ENCODE assay signal across 8 cellular contexts in genomic region chr17:137166-137807, GRCh38. TPM values are rescaled to one million over a fixed set of nuclear protein-coding genes. Genes with fewer than 3 reads are reported as not detected.
"Had no signal": no experiment of that assay in that cellular context is flagged by ENCODE, and none has a peak within 500 bp of the region (broad histone marks: within the 10 kb centered on the region; RNA-seq: fewer than 3 reads in every experiment).

TSS of gene SCGB1C2 (plus strand) at chr17:137569. CDS start at chr17:137591, 22 bp downstream.

RNA-seq across cellular contexts. Expression of gene SCGB1C2, which starts in this region (rescaled TPM):
- total RNA-seq: activated CD8-positive, alpha-beta memory T cell treated with anti-CD3 and anti-CD28 coated beads for 36 hours; activated T-helper 17 cell treated with anti-CD3 and anti-CD28 coated beads, Interleukin-2, amount 50 U/mL, for 72 hours; aorta; bronchial epithelial cell; NCI-H460; PC-9; RPMI7951; T-helper 2 cell treated with Interferon-gamma antibody and Interleukin-4, amounts not matched to agents 100 ng/mL and 5 ng/mL, for 36 hours had no signal
- polyA plus RNA-seq: aorta had no signal
